In the genomic region with DNA sequence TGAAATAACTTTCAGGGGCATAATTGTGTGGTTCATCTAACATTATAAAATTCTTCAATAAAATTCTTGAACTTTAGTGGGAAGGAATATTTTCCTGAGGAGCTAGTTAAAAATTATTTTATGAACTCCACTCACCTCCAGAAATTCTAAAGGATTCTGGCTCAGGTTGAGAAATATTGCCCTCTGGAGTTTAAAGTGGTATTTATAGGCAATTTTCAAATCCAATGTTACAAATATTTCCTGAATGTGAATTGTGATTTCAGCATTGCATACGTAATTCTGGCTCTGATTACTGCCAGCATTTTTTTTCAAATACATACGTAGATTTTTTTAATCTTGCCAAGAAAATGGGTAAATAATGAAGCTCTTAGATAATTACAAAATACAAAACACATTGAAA, we compare ENCODE assay signal across 18 cellular contexts.
DNase-seq lines count a peak whose midpoint lies in the region; ATAC-seq and TF ChIP-seq lines count a peak whose summit lies in the region.
"Had no signal": no experiment of that assay in that cellular context is flagged by ENCODE, and none has a peak within 500 bp of the region (broad histone marks: within the 10 kb centered on the region; RNA-seq: fewer than 3 reads in every experiment).

No MANE protein-coding gene starts in this region.

- in situ Hi-C loops in astrocyte of the spinal cord (cut with HindIII; ENCODE audit: low sequenced_read_pairs): no loop called here

- no peaks in the 10 kb centered on the region for H3K4me1 ChIP-seq in A673 (ENCODE audit: insufficient read depth, low read length, poor library complexity, severe bottlenecking)
- H3K4me1 ChIP-seq: ascending aorta, transverse colon had no signal

- no TSS peak for BruUV-seq in A673 (replicated peaks; lab: Mats Ljungman, UMichigan)

- CTCF ChIA-PET in A673 (lab: Charles Lee): no interaction called here
- CTCF ChIA-PET in activated CD8-positive, alpha-beta memory T cell treated with anti-CD3 and anti-CD28 coated beads, Interleukin-2, amount 10 ng/mL, durations not matched to agents 7 days and 5 days (lab: Charles Lee): no interaction called here

- DNase-seq in A673 (ENCODE audit: low spot score) (peak; percentile 0), HT-29 (ENCODE audit: low spot score) (peak; percentile 57), astrocyte of the spinal cord (ENCODE audit: low read depth, low spot score) (no peak), left lobe of liver (ENCODE audit: low spot score) (no peak), cerebellar cortex (ENCODE audit: low spot score) (no peak), nucleus accumbens (lab: John Stamatoyannopoulos, UW) (no peak), NCI-H1092 treated with DMSO at 0.1 percent for 48 hours (lab: John Stamatoyannopoulos, UW) (no peak)
- no peak for DNase-seq in activated CD8-positive, alpha-beta memory T cell treated with anti-CD3 and anti-CD28 coated beads, Interleukin-2, amount 10 ng/mL, durations not matched to agents 7 days and 5 days
- DNase-seq: DMS79; dorsolateral prefrontal cortex; NCI-H146; stimulated activated CD4-positive, alpha-beta T cell treated with anti-CD3 and anti-CD28 coated beads, Interleukin-4, amount 100 ng/mL, for 4 hours; transverse colon had no signal

- POLR2A ChIA-PET in A673 (lab: Charles Lee; ENCODE audit: low non-redundant PET): no interaction called here

- no peaks in the 10 kb centered on the region for H3K36me3 ChIP-seq in A673 (ENCODE audit: insufficient read depth, low read length, poor library complexity, severe bottlenecking)
- H3K36me3 ChIP-seq: ascending aorta, transverse colon had no signal

- H3K9me3 ChIP-seq in A673 (ENCODE audit: low read depth, low read length, poor library complexity, severe bottlenecking): no peaks in the 10 kb centered on the region
- H3K9me3 ChIP-seq: ascending aorta, transverse colon had no signal

- TF ChIP-seq CTCF in A673 (conservative IDR thresholded peaks at IDR 0.05; ENCODE audit: low read depth, low read length) (no peak), astrocyte of the spinal cord (IDR thresholded peaks at IDR 0.05; ENCODE audit: low read depth, low read length) (peak; percentile 14)

- no peak overlapping the region for H3K27ac Mint-ChIP-seq in activated CD8-positive, alpha-beta memory T cell treated with anti-CD3 and anti-CD28 coated beads, Interleukin-2, amount 10 ng/mL, durations not matched to agents 7 days and 5 days
- H3K27ac Mint-ChIP-seq: IgD-negative memory B cell, WTC11 had no signal

- no peak overlapping the region for H3K27ac ChIP-seq in A673 (ENCODE audit: low read depth, low read length, poor library complexity, severe bottlenecking)
- H3K27ac ChIP-seq: ascending aorta, dorsolateral prefrontal cortex, transverse colon had no signal

- H3K4me3 Mint-ChIP-seq in activated CD8-positive, alpha-beta memory T cell treated with anti-CD3 and anti-CD28 coated beads, Interleukin-2, amount 10 ng/mL, durations not matched to agents 7 days and 5 days: no peak overlapping the region
- H3K4me3 Mint-ChIP-seq: WTC11 had no signal

- intact Hi-C loops in A673 (cut with micrococcal nuclease; ENCODE audit: unreplicated experiment): no loop called here

- peaks cover 7% of the 10 kb centered on the region for H3K9me3 Mint-ChIP-seq in activated CD8-positive, alpha-beta memory T cell treated with anti-CD3 and anti-CD28 coated beads, Interleukin-2, amount 10 ng/mL, durations not matched to agents 7 days and 5 days (ENCODE audit: low read depth)

- peak; percentile 65 for ATAC-seq in left lobe of liver
- no peak for ATAC-seq in activated CD8-positive, alpha-beta memory T cell treated with anti-CD3 and anti-CD28 coated beads, Interleukin-2, amount 10 ng/mL, durations not matched to agents 7 days and 5 days
- ATAC-seq: Panc1 had no signal

- H3K4me3 ChIP-seq in A673 (ENCODE audit: low read depth, low read length, poor library complexity, severe bottlenecking) (no peak overlapping the region), astrocyte of the spinal cord (ENCODE audit: low read depth, low read length) (no peak overlapping the region)
- H3K4me3 ChIP-seq: ascending aorta, dorsolateral prefrontal cortex, lung, transverse colon had no signal

- no peaks in the 10 kb centered on the region for H3K27me3 ChIP-seq in A673 (replicated peaks; ENCODE audit: insufficient read depth, low read depth, low read length, poor library complexity)
- H3K27me3 ChIP-seq: ascending aorta, transverse colon had no signal

- H3K36me3 Mint-ChIP-seq in activated CD8-positive, alpha-beta memory T cell treated with anti-CD3 and anti-CD28 coated beads, Interleukin-2, amount 10 ng/mL, durations not matched to agents 7 days and 5 days: no peaks in the 10 kb centered on the region
- H3K36me3 Mint-ChIP-seq: IgD-negative memory B cell had no signal

- no peaks in the 10 kb centered on the region for H3K27me3 Mint-ChIP-seq in activated CD8-positive, alpha-beta memory T cell treated with anti-CD3 and anti-CD28 coated beads, Interleukin-2, amount 10 ng/mL, durations not matched to agents 7 days and 5 days
- H3K27me3 Mint-ChIP-seq: IgD-negative memory B cell had no signal

- H3K4me1 Mint-ChIP-seq in activated CD8-positive, alpha-beta memory T cell treated with anti-CD3 and anti-CD28 coated beads, Interleukin-2, amount 10 ng/mL, durations not matched to agents 7 days and 5 days: no peaks in the 10 kb centered on the region
- H3K4me1 Mint-ChIP-seq: IgD-negative memory B cell, WTC11 had no signal

Comparison
In these comparisons a context has a peak if more than half of its experiments do, and no peak if none do; other contexts are left out.
1. DNase-seq: peak in A673 (single experiment) and HT-29 (single experiment); none in astrocyte of the spinal cord (single experiment), left lobe of liver (single experiment), cerebellar cortex (single experiment), nucleus accumbens (0 of 56), NCI-H1092 treated with DMSO at 0.1 percent for 48 hours (single experiment) and activated CD8-positive, alpha-beta memory T cell treated with anti-CD3 and anti-CD28 coated beads, Interleukin-2, amount 10 ng/mL, durations not matched to agents 7 days and 5 days (single experiment).